ENCODE assay signal across 20 cellular contexts in genomic region chr19:42239544-42240220, GRCh38. TPM values are rescaled to one million over a fixed set of nuclear protein-coding genes. Genes with fewer than 3 reads are reported as not detected.
A peak's percentile ranks its signal among the peaks of the same experiment; 100 is the strongest.
DNase-seq lines count a peak whose midpoint lies in the region; ATAC-seq and TF ChIP-seq lines count a peak whose summit lies in the region.
"Had no signal": no experiment of that assay in that cellular context is flagged by ENCODE, and none has a peak within 500 bp of the region (broad histone marks: within the 10 kb centered on the region; RNA-seq: fewer than 3 reads in every experiment).

No MANE protein-coding gene starts in this region.

- peaks cover 28 to 40% (median 36%) of the 10 kb centered on the region in 10 experiments for H3K4me1 ChIP-seq in BLaER1 treated with 17β-estradiol and CSF1 and Interleukin-3, amounts not matched to agents 10 nM and 100 nM
- H3K4me1 ChIP-seq in DND-41 (ENCODE audit: insufficient read depth, low read length), result peaks cover 35% of the 10 kb centered on the region

- H3K4me3 Mint-ChIP-seq in activated naive CD8-positive, alpha-beta T cell treated with anti-CD3 and anti-CD28 coated beads for 36 hours, result no peak overlapping the region
- peak overlapping the region; percentile 28 to 67 (median 52) for H3K4me3 Mint-ChIP-seq in nephron

- H3K9me3 ChIP-seq in BLaER1 treated with 17β-estradiol and CSF1 and Interleukin-3, amounts not matched to agents 10 nM and 100 nM (replicated peaks in 1 of 11), result no peaks in the 10 kb centered on the region
- H3K9me3 ChIP-seq in DND-41 (ENCODE audit: insufficient read depth, low read length, severe bottlenecking), result no peaks in the 10 kb centered on the region
- H3K9me3 ChIP-seq: SJSA1 had no signal

- DNase-seq in DND-41 (no peak), KG1 (lab: John Stamatoyannopoulos, UW) (no peak), NCI-H1694 treated with DMSO at 0.1 percent for 48 hours (lab: John Stamatoyannopoulos, UW) (no peak), NCI-H128 (lab: John Stamatoyannopoulos, UW; ENCODE audit: unreplicated experiment) (no peak)
- DNase-seq in activated naive CD8-positive, alpha-beta T cell treated with anti-CD3 and anti-CD28 coated beads for 36 hours, result no peak
- DNase-seq: activated gamma-delta T cell treated with Interleukin-2 at 50 U/mL for 16 hours; C1 segment of cervical spinal cord; effector CD4-positive, alpha-beta T cell; EL; left colon; MM.1S; NCI-H2029; NCI-H510A treated with DMSO at 0.1 percent for 48 hours; OCI-M1; posterior cingulate gyrus had no signal

- no peaks in the 10 kb centered on the region for H3K27me3 Mint-ChIP-seq in activated naive CD8-positive, alpha-beta T cell treated with anti-CD3 and anti-CD28 coated beads for 36 hours
- H3K27me3 Mint-ChIP-seq in nephron (ENCODE audit: low read depth), result no peaks in the 10 kb centered on the region

- H3K27ac ChIP-seq in BLaER1 treated with 17β-estradiol and CSF1 and Interleukin-3, amounts not matched to agents 10 nM and 100 nM, result no peak overlapping the region
- no peak overlapping the region for H3K27ac ChIP-seq in DND-41 (ENCODE audit: low read length)
- H3K27ac ChIP-seq: SJSA1 had no signal

- H3K79me2 ChIP-seq in DND-41 (ENCODE audit: insufficient read depth, low read length), result peaks cover 71% of the 10 kb centered on the region

- H3K4me3 ChIP-seq in BLaER1 treated with 17β-estradiol and CSF1 and Interleukin-3, amounts not matched to agents 10 nM and 100 nM, result no peak overlapping the region; a peak in 1 of 20 replicates
- H3K4me3 ChIP-seq in DND-41 (ENCODE audit: low read depth in 1 of 2, low read length in 2 of 2), result no peak overlapping the region
- H3K4me3 ChIP-seq: GM23338, SJSA1, smooth muscle cell had no signal

- H3K36me3 Mint-ChIP-seq in activated naive CD8-positive, alpha-beta T cell treated with anti-CD3 and anti-CD28 coated beads for 36 hours, result peaks cover 31% of the 10 kb centered on the region
- H3K36me3 Mint-ChIP-seq in nephron (ENCODE audit: low read depth), result peaks cover 38% of the 10 kb centered on the region

- H3K27ac Mint-ChIP-seq in activated naive CD8-positive, alpha-beta T cell treated with anti-CD3 and anti-CD28 coated beads for 36 hours, result peak overlapping the region; percentile 51
- H3K27ac Mint-ChIP-seq in nephron, result peak overlapping the region in 1 of 3 experiments; percentile 24
- H3K27ac Mint-ChIP-seq: GM23338 had no signal

- peaks cover 35 to 63% (median 55%) of the 10 kb centered on the region in 11 experiments for H3K36me3 ChIP-seq in BLaER1 treated with 17β-estradiol and CSF1 and Interleukin-3, amounts not matched to agents 10 nM and 100 nM
- H3K36me3 ChIP-seq in DND-41 (ENCODE audit: insufficient read depth, low read length), result peaks cover 52% of the 10 kb centered on the region

- no peak for TF ChIP-seq CTCF in DND-41 (IDR thresholded peaks at IDR 0.05; ENCODE audit: borderline replicate concordance, extremely low read depth, low read length, poor library complexity, severe bottlenecking)
- no peak for TF ChIP-seq CTCF in nephron (IDR thresholded peaks at IDR 0.05; ENCODE audit: unreplicated experiment in 3 of 3)

- H2AFZ ChIP-seq in DND-41 (ENCODE audit: low read depth, low read length), result no peak overlapping the region
- H2AFZ ChIP-seq: GM23338 had no signal

- H3K4me1 Mint-ChIP-seq in activated naive CD8-positive, alpha-beta T cell treated with anti-CD3 and anti-CD28 coated beads for 36 hours, result peaks cover 27% of the 10 kb centered on the region
- peaks cover 17% of the 10 kb centered on the region for H3K4me1 Mint-ChIP-seq in nephron

- no peaks in the 10 kb centered on the region for H3K27me3 ChIP-seq in BLaER1 treated with 17β-estradiol and CSF1 and Interleukin-3, amounts not matched to agents 10 nM and 100 nM
- no peaks in the 10 kb centered on the region for H3K27me3 ChIP-seq in DND-41 (ENCODE audit: insufficient read depth, low read length, poor library complexity)
- H3K27me3 ChIP-seq: SJSA1 had no signal

- H3K9me3 Mint-ChIP-seq in activated naive CD8-positive, alpha-beta T cell treated with anti-CD3 and anti-CD28 coated beads for 36 hours, result no peaks in the 10 kb centered on the region
- H3K9me3 Mint-ChIP-seq in nephron, result no peaks in the 10 kb centered on the region
- H3K9me3 Mint-ChIP-seq: GM23338 had no signal

- peaks cover 29 to 70% (median 58%) of the 10 kb centered on the region in 11 experiments; a peak in 20 of 22 replicates for H4K20me1 ChIP-seq in BLaER1 treated with 17β-estradiol and CSF1 and Interleukin-3, amounts not matched to agents 10 nM and 100 nM
- peaks cover 42% of the 10 kb centered on the region; the same call in 1 of the 2 replicates for H4K20me1 ChIP-seq in DND-41 (ENCODE audit: insufficient read depth, low read length)

- ATAC-seq in DND-41 (ENCODE audit: insufficient read depth, low read depth), result no peak
- ATAC-seq: GM23338, left colon had no signal

- peak overlapping the region in 3 of 11 experiments; percentile 15 to 99 (median 99); a peak in 1 of 22 replicates for H3K9ac ChIP-seq in BLaER1 treated with 17β-estradiol and CSF1 and Interleukin-3, amounts not matched to agents 10 nM and 100 nM
- H3K9ac ChIP-seq in DND-41 (ENCODE audit: low read depth, low read length), result 0 out of 2 replicates have a peak overlapping the region, but pooled peaks have one; percentile 82

- peak overlapping the region; percentile 82 to 98 (median 95); a peak in 19 of 22 replicates for H3K4me2 ChIP-seq in BLaER1 treated with 17β-estradiol and CSF1 and Interleukin-3, amounts not matched to agents 10 nM and 100 nM
- H3K4me2 ChIP-seq in DND-41 (ENCODE audit: insufficient read depth, low read length), result peak overlapping the region; percentile 97
- H3K4me2 ChIP-seq: GM23338 had no signal

RNA-seq across cellular contexts. Expression of gene GSK3A, which starts 2.7 kb away (rescaled TPM):
- total RNA-seq in activated naive CD8-positive, alpha-beta T cell treated with anti-CD3 and anti-CD28 coated beads for 36 hours, result 10 to 100 TPM; 38.2 to 39.0 TPM

RNA-seq across cellular contexts. Expression of gene ERF, which starts 15.2 kb away (rescaled TPM):
- total RNA-seq in activated naive CD8-positive, alpha-beta T cell treated with anti-CD3 and anti-CD28 coated beads for 36 hours, result 10 to 100 TPM; 62.9 to 66.0 TPM

RNA-seq across cellular contexts. Expression of gene ZNF526, which starts 19.6 kb away (rescaled TPM):
- total RNA-seq in activated naive CD8-positive, alpha-beta T cell treated with anti-CD3 and anti-CD28 coated beads for 36 hours, result 10 to 100 TPM; 12.1 to 14.5 TPM

RNA-seq across cellular contexts. Expression of gene DEDD2, which starts 22.2 kb away (rescaled TPM):
- total RNA-seq in activated naive CD8-positive, alpha-beta T cell treated with anti-CD3 and anti-CD28 coated beads for 36 hours, result 10 to 100 TPM; 16.2 to 17.6 TPM

RNA-seq across cellular contexts. Expression of gene CIC, which starts 29.4 kb away (rescaled TPM):
- total RNA-seq in activated naive CD8-positive, alpha-beta T cell treated with anti-CD3 and anti-CD28 coated beads for 36 hours, result 10 to 100 TPM; 43.8 to 50.4 TPM
